In genomic region chr7:107940146-107940489, GRCh38 we compare ENCODE assay signal across 12 cellular contexts. TPM values are rescaled to one million over a fixed set of nuclear protein-coding genes. Genes with fewer than 3 reads are reported as not detected.
DNase-seq lines count a peak whose midpoint lies in the region; ATAC-seq and TF ChIP-seq lines count a peak whose summit lies in the region.
"Had no signal": no experiment of that assay in that cellular context is flagged by ENCODE, and none has a peak within 500 bp of the region (broad histone marks: within the 10 kb centered on the region; RNA-seq: fewer than 3 reads in every experiment).

No MANE protein-coding gene starts in this region.

- intact Hi-C loops in tibial artery (cut with DNase I; ENCODE audit: low total_unique reads): no loop called here

- H3K4me3 ChIP-seq in SK-N-MC: no peak overlapping the region
- no peak overlapping the region for H3K4me3 ChIP-seq in esophagus (ENCODE audit: low read depth in 1 of 2, low read length in 2 of 2)
- H3K4me3 ChIP-seq in tibial artery: no peak overlapping the region
- H3K4me3 ChIP-seq: pancreas had no signal

- H3K4me1 ChIP-seq in esophagus (ENCODE audit: control insufficient read depth in 2 of 2, insufficient read depth in 2 of 2, low read length in 1 of 2) (peaks cover 0 to 6% of the 10 kb centered on the region in 2 donors), tibial artery (peaks cover 0 to 25% (median 10%) of the 10 kb centered on the region in 4 donors)
- H3K4me1 ChIP-seq: pancreas had no signal

- H3K9me3 ChIP-seq in SK-N-MC (ENCODE audit: low read depth, low read length) (no peaks in the 10 kb centered on the region), esophagus (ENCODE audit: control insufficient read depth in 2 of 2, insufficient read depth in 1 of 2, low read depth in 1 of 2, low read length in 1 of 2) (no peaks in the 10 kb centered on the region), tibial artery (no peaks in the 10 kb centered on the region)
- H3K9me3 ChIP-seq: pancreas had no signal

- DNase-seq in SK-N-MC (ENCODE audit: low read depth, low spot score) (no peak), omental fat pad (ENCODE audit: low spot score) (no peak), tibial artery (no peak), hepatic stellate cell (ENCODE audit: low spot score) (no peak)
- no peak for DNase-seq in stimulated activated CD4-positive, alpha-beta T cell treated with anti-CD3 and anti-CD28 coated beads, Interleukin-12 subunit alpha, Interleukin-12 subunit beta, amount 100 ng/mL, for 4 hours
- DNase-seq in effector CD4-positive, alpha-beta T cell: no peak
- DNase-seq: activated CD4-positive, alpha-beta T cell treated with anti-CD3 and anti-CD28 coated beads, Interleukin-2, amount 10 ng/mL, durations not matched to agents 7 days and 5 days; CD8-positive, alpha-beta T cell; OCI-M1; pancreas had no signal

- 82 to 84% methylated on average over 9 of the region's 9 CpGs for WGBS in esophagus, 2 donors

- ATAC-seq in omental fat pad (ENCODE audit: low FRiP score) (peak; percentile 26), GM21576 (IDR thresholded peaks at IDR 0.05; ENCODE audit: unreplicated experiment) (no peak)
- ATAC-seq: CD8-positive, alpha-beta T cell had no signal

- H3K27ac ChIP-seq in SK-N-MC (0 out of 2 replicates have a peak overlapping the region, but pooled peaks have one; percentile 4), esophagus (ENCODE audit: low read depth in 2 of 2, low read length in 1 of 2) (peak overlapping the region; percentile 66 to 88), tibial artery (peak overlapping the region; percentile 45 to 64)

- TF ChIP-seq CTCF in omental fat pad (IDR thresholded peaks at IDR 0.05): no peak
- no peak for TF ChIP-seq CTCF in tibial artery (IDR thresholded peaks at IDR 0.05)

- H3K27me3 ChIP-seq in esophagus (ENCODE audit: control insufficient read depth in 1 of 2, insufficient read depth in 2 of 2, low read length in 2 of 2) (no peaks in the 10 kb centered on the region), tibial artery (no peaks in the 10 kb centered on the region)
- H3K27me3 ChIP-seq: pancreas had no signal

- H3K36me3 ChIP-seq in SK-N-MC (ENCODE audit: insufficient read depth, low read length) (peaks cover 90% of the 10 kb centered on the region), esophagus (ENCODE audit: control insufficient read depth in 2 of 2, insufficient read depth in 2 of 2, low read length in 1 of 2) (peaks cover 0 to 5% of the 10 kb centered on the region in 2 donors), tibial artery (peaks cover 0 to 5% (median 5%) of the 10 kb centered on the region in 3 donors)

- no peak overlapping the region for H3K9ac ChIP-seq in SK-N-MC (ENCODE audit: insufficient read length)

RNA-seq across cellular contexts. Expression of gene DLD, which starts 49.1 kb away (rescaled TPM):
- 10 to 100 TPM in 1 of 2 donors, 1 to 10 TPM in 1; 9.3 to 74.6 TPM for polyA plus RNA-seq in esophagus
- 100 to 1,000 TPM in 1 of 4 donors, 10 to 100 TPM in 3; 46.0 to 112 (median 59.2) TPM for total RNA-seq in omental fat pad

Comparison
In these comparisons a context has a peak if more than half of its experiments do, and no peak if none do; other contexts are left out.
1. H3K27ac ChIP-seq: peak in every context shown above with its lines; median percentile 77 in esophagus; 54 in tibial artery; 4 in SK-N-MC.